In the genomic region with DNA sequence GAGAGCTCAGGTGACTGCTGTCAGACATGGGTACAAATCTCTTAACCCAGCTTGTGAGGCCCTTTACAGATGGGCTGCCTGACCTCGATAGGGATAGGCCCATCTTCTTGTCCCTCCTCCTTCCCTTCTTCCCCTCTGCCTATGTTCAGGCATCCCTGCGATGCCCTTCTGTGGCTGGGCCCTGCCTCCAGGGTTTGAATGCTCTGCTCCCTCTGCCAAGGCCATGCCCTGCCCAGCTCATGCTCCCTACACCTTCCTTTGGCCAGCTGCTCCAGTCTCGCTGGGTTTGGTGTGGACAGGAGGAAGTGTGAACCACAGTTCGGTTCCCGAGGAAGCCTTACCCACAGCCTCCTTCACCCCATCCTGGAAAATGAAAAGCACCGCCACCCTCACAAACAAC, we compare ENCODE assay signal across 18 cellular contexts. TPM values are rescaled to one million over a fixed set of nuclear protein-coding genes. Genes with fewer than 3 reads are reported as not detected.
DNase-seq lines count a peak whose midpoint lies in the region; ATAC-seq and TF ChIP-seq lines count a peak whose summit lies in the region.
"Had no signal": no experiment of that assay in that cellular context is flagged by ENCODE, and none has a peak within 500 bp of the region (broad histone marks: within the 10 kb centered on the region; RNA-seq: fewer than 3 reads in every experiment).

No MANE protein-coding gene starts in this region.

- peaks cover 32% of the 10 kb centered on the region for H3K36me3 ChIP-seq in BLaER1
- H3K36me3 ChIP-seq in KOPT-K1 (ENCODE audit: insufficient read depth, low read length) = peaks cover 24% of the 10 kb centered on the region; the same call in 1 of the 2 replicates
- H3K36me3 ChIP-seq in brain microvascular endothelial cell (replicated peaks) = no peaks in the 10 kb centered on the region

- H3K4me1 Mint-ChIP-seq in effector memory CD8-positive, alpha-beta T cell (ENCODE audit: low read depth in 2 of 2) = peaks cover 69 to 76% of the 10 kb centered on the region in 2 donors
- H3K4me1 Mint-ChIP-seq in progenitor cell of endocrine pancreas (ENCODE audit: low read depth) = peaks cover 25% of the 10 kb centered on the region

- no peak for ATAC-seq in effector memory CD8-positive, alpha-beta T cell (replicated peaks)
- ATAC-seq in sciatic nerve = no peak

- H3K4me1 ChIP-seq in BLaER1 = peaks cover 41% of the 10 kb centered on the region

- H3K4me3 ChIP-seq in BLaER1 (no peak overlapping the region), brain microvascular endothelial cell (ENCODE audit: low read depth, low read length) (no peak overlapping the region)
- H3K4me3 ChIP-seq: SJSA1 had no signal

- peak overlapping the region; percentile 90 for H3K4me2 ChIP-seq in BLaER1

- H3K9ac ChIP-seq in BLaER1 = no peak overlapping the region

- H3K27ac ChIP-seq in BLaER1 (peak overlapping the region; percentile 4; the same call in 1 of the 2 replicates), KOPT-K1 (ENCODE audit: low read depth, low read length, poor library complexity, severe bottlenecking) (peak overlapping the region; percentile 26), brain microvascular endothelial cell (no peak overlapping the region)
- H3K27ac ChIP-seq: SJSA1 had no signal

- intact Hi-C loops in sciatic nerve (cut with DNase I) = no loop called here

- H3K27me3 ChIP-seq in BLaER1 (no peaks in the 10 kb centered on the region), brain microvascular endothelial cell (replicated peaks) (no peaks in the 10 kb centered on the region)
- H3K27me3 ChIP-seq: SJSA1 had no signal

- no peaks in the 10 kb centered on the region for H3K9me3 ChIP-seq in BLaER1
- H3K9me3 ChIP-seq in KOPT-K1 (ENCODE audit: insufficient read depth, low read length, poor library complexity, severe bottlenecking) = no peaks in the 10 kb centered on the region
- H3K9me3 ChIP-seq: SJSA1 had no signal

- in situ Hi-C loops in brain microvascular endothelial cell (cut with HindIII; ENCODE audit: low pct_ligation_motif_present, low sequenced_read_pairs) = no loop called here

- peaks cover 29% of the 10 kb centered on the region for H3K36me3 Mint-ChIP-seq in effector memory CD8-positive, alpha-beta T cell (ENCODE audit: insufficient read depth)
- H3K36me3 Mint-ChIP-seq in progenitor cell of endocrine pancreas (ENCODE audit: insufficient read depth) = no peaks in the 10 kb centered on the region

- TF ChIP-seq CTCF in progenitor cell of endocrine pancreas (IDR thresholded peaks at IDR 0.05; ENCODE audit: unreplicated experiment) = no peak
- no peak for TF ChIP-seq CTCF in brain microvascular endothelial cell (IDR thresholded peaks at IDR 0.05; ENCODE audit: low read depth, low read length, missing control alignments)

- no peaks in the 10 kb centered on the region for H3K27me3 Mint-ChIP-seq in effector memory CD8-positive, alpha-beta T cell
- no peaks in the 10 kb centered on the region for H3K27me3 Mint-ChIP-seq in progenitor cell of endocrine pancreas

- no peaks in the 10 kb centered on the region for H3K9me3 Mint-ChIP-seq in effector memory CD8-positive, alpha-beta T cell
- H3K9me3 Mint-ChIP-seq in progenitor cell of endocrine pancreas (ENCODE audit: low read depth) = no peaks in the 10 kb centered on the region

- DNase-seq in effector memory CD8-positive, alpha-beta T cell = no peak
- no peak for DNase-seq in progenitor cell of endocrine pancreas (ENCODE audit: low spot score, unreplicated experiment)
- DNase-seq in brain microvascular endothelial cell = no peak
- no peak for DNase-seq in sciatic nerve (ENCODE audit: low spot score)
- DNase-seq in NCI-H1930 (lab: John Stamatoyannopoulos, UW) = no peak
- DNase-seq in NCI-H526 treated with DMSO at 0.1 percent for 48 hours (lab: John Stamatoyannopoulos, UW) = no peak
- DNase-seq: activated CD8-positive, alpha-beta memory T cell treated with anti-CD3 and anti-CD28 coated beads, Interleukin-2, amount 50 U/mL, for 48 hours; DMS153; head of caudate nucleus; NCI-H1417 treated with DMSO at 0.1 percent for 48 hours; NCI-H345; stimulated activated CD4-positive, alpha-beta T cell treated with anti-CD3 and anti-CD28 coated beads, Interleukin-4, amount 100 ng/mL, for 24 hours had no signal

- H3K4me3 Mint-ChIP-seq in effector memory CD8-positive, alpha-beta T cell = peak overlapping the region; percentile 74 to 85
- no peak overlapping the region for H3K4me3 Mint-ChIP-seq in progenitor cell of endocrine pancreas (ENCODE audit: low read depth)

- H3K27ac Mint-ChIP-seq in effector memory CD8-positive, alpha-beta T cell = peak overlapping the region; percentile 94
- peak overlapping the region; percentile 74 for H3K27ac Mint-ChIP-seq in progenitor cell of endocrine pancreas

- H4K20me1 ChIP-seq in BLaER1 = peaks cover 66% of the 10 kb centered on the region

RNA-seq across cellular contexts. Expression of a gene that starts 4.3 kb away (rescaled TPM):
- total RNA-seq in progenitor cell of endocrine pancreas (17.0 and 18.0 TPM in 2 replicates), sciatic nerve (60.6 TPM)

RNA-seq across cellular contexts. Expression of a gene that starts 35.9 kb away (rescaled TPM):
- total RNA-seq in progenitor cell of endocrine pancreas (not detected in 2 replicates), sciatic nerve (0.27 TPM)
- total RNA-seq: chondrocyte, endothelial cell of umbilical vein, renal cortical epithelial cell, SJSA1 had no signal

RNA-seq across cellular contexts. Expression of a gene that starts 48.1 kb away (rescaled TPM):
- total RNA-seq in progenitor cell of endocrine pancreas = not detected in 2 replicates
- 0.49 TPM for total RNA-seq in sciatic nerve
- total RNA-seq: chondrocyte, endothelial cell of umbilical vein, renal cortical epithelial cell, SJSA1 had no signal
